ENCODE assay signal across 18 cellular contexts in genomic region chr4:6336166-6336565, GRCh38.
DNase-seq lines count a peak whose midpoint lies in the region; ATAC-seq and TF ChIP-seq lines count a peak whose summit lies in the region.
"Had no signal": no experiment of that assay in that cellular context is flagged by ENCODE, and none has a peak within 500 bp of the region (broad histone marks: within the 10 kb centered on the region; RNA-seq: fewer than 3 reads in every experiment).

No MANE protein-coding gene starts in this region.

- H3K27me3 ChIP-seq in neuronal stem cell (ENCODE audit: control insufficient read depth in 3 of 3, insufficient read depth in 3 of 3, low read depth in 1 of 3, low read length in 3 of 3) (peaks cover 0 to 17% (median 0%) of the 10 kb centered on the region in 3 experiments), spleen (replicated peaks in 1 of 7) (peaks cover 0 to 94% (median 38%) of the 10 kb centered on the region in 7 donors)

- H3K23ac ChIP-seq in neuronal stem cell (ENCODE audit: low read depth, low read length, poor library complexity), result no peak overlapping the region

- peak overlapping the region; percentile 68 for H3K18ac ChIP-seq in neuronal stem cell (ENCODE audit: low read length)

- no CpG with 5 or more reads among the region's 13 CpGs for WGBS in neuronal stem cell (ENCODE audit: extremely low coverage in 2 of 2, insufficient read length in 2 of 2, insufficient replicate concordance in 1 of 2), 2 donors
- 64 to 85% (median 68%) methylated on average over 11 to 13 of the region's 13 CpGs for WGBS in spleen, 5 donors

- H3K27ac Mint-ChIP-seq in stimulated activated naive CD8-positive, alpha-beta T cell treated with anti-CD3 and anti-CD28 coated beads, Interleukin-15, amount 100 ng/mL, for 72 hours, result no peak overlapping the region
- H3K27ac Mint-ChIP-seq: CD4-positive, alpha-beta memory T cell; GM23338; H9 had no signal

- no peak for DNase-seq in stimulated activated naive CD8-positive, alpha-beta T cell treated with anti-CD3 and anti-CD28 coated beads, Interleukin-15, amount 100 ng/mL, for 72 hours
- no peak for DNase-seq in stimulated activated naive CD8-positive, alpha-beta T cell treated with anti-CD3 and anti-CD28 coated beads, Interleukin-15, Interleukin-2, amounts not matched to agents 100 U/mL and 50 U/mL, for 24 hours
- no peak for DNase-seq in neuronal stem cell (ENCODE audit: low spot score)
- DNase-seq in spleen, result peak; percentile 46
- no peak for DNase-seq in activated CD4-positive, alpha-beta T cell treated with anti-CD3 and anti-CD28 coated beads, Interleukin-2, amount 50 U/mL, for 48 hours
- no peak for DNase-seq in AG08395 (ENCODE audit: low spot score)
- no peak for DNase-seq in ACHN
- DNase-seq: C1 segment of cervical spinal cord; Calu3; CD4-positive, alpha-beta memory T cell; COR-L47; DMS53; DMS79 treated with DMSO at 0.1 percent for 48 hours; GF-D8; H9 had no signal

- in situ Hi-C loops in ACHN (cut with HindIII; ENCODE audit: low pct_ligation_motif_present, low pct_unique_long_range_greater_than_20kb, low sequenced_read_pairs), result no loop called here

- no peak for TF ChIP-seq POLR2A in spleen (IDR thresholded peaks at IDR 0.05)

- H3K79me1 ChIP-seq in neuronal stem cell (ENCODE audit: low read depth, low read length), result no peaks in the 10 kb centered on the region

- ATAC-seq in stimulated activated naive CD8-positive, alpha-beta T cell treated with anti-CD3 and anti-CD28 coated beads, Interleukin-15, amount 100 ng/mL, for 72 hours, result peak; percentile 14
- ATAC-seq in stimulated activated naive CD8-positive, alpha-beta T cell treated with anti-CD3 and anti-CD28 coated beads, Interleukin-15, Interleukin-2, amounts not matched to agents 100 U/mL and 50 U/mL, for 24 hours, result no peak
- ATAC-seq: GM23338, HCT116 had no signal

- H2AK5ac ChIP-seq in neuronal stem cell (ENCODE audit: low read depth, low read length), result no peak overlapping the region

- H3K4me3 ChIP-seq in neuronal stem cell (ENCODE audit: low read length in 2 of 2) (no peak overlapping the region), spleen (no peak overlapping the region)
- H3K4me3 ChIP-seq: GM23338 had no signal

- H3K27me3 Mint-ChIP-seq in stimulated activated naive CD8-positive, alpha-beta T cell treated with anti-CD3 and anti-CD28 coated beads, Interleukin-15, amount 100 ng/mL, for 72 hours, result peaks cover 86% of the 10 kb centered on the region

- no peak overlapping the region for H2BK15ac ChIP-seq in neuronal stem cell (ENCODE audit: low read length)

- H2AFZ ChIP-seq in neuronal stem cell (ENCODE audit: low read length), result no peak overlapping the region
- H2AFZ ChIP-seq: GM23338 had no signal

- no peak overlapping the region for H4K91ac ChIP-seq in neuronal stem cell (ENCODE audit: low read depth, low read length, poor library complexity)

- no peak overlapping the region for H3K9ac ChIP-seq in neuronal stem cell (ENCODE audit: low read depth, low read length, poor library complexity)

- H2BK12ac ChIP-seq in neuronal stem cell (ENCODE audit: low read length), result no peak overlapping the region

- peaks cover 20% of the 10 kb centered on the region for H3K4me1 Mint-ChIP-seq in stimulated activated naive CD8-positive, alpha-beta T cell treated with anti-CD3 and anti-CD28 coated beads, Interleukin-15, amount 100 ng/mL, for 72 hours

- no peak overlapping the region for H3K27ac ChIP-seq in neuronal stem cell (replicated peaks; ENCODE audit: low read length)
- no peak overlapping the region for H3K27ac ChIP-seq in spleen
- H3K27ac ChIP-seq: 22Rv1 had no signal

- H3K14ac ChIP-seq in neuronal stem cell (ENCODE audit: low read length), result no peak overlapping the region

- H3K4ac ChIP-seq in neuronal stem cell (ENCODE audit: low read length), result no peak overlapping the region

- H2BK5ac ChIP-seq in neuronal stem cell (ENCODE audit: low read length), result no peak overlapping the region

- H3K9me3 ChIP-seq in neuronal stem cell (replicated peaks in 1 of 2; ENCODE audit: control insufficient read depth in 2 of 2, insufficient read depth in 1 of 2, low read depth in 1 of 2, low read length in 2 of 2) (peaks cover 3 to 6% of the 10 kb centered on the region in 2 donors), spleen (peaks cover 0 to 15% (median 6%) of the 10 kb centered on the region in 8 donors)

- H3K4me2 ChIP-seq in neuronal stem cell (ENCODE audit: insufficient read depth, low read length, poor library complexity, severe bottlenecking), result no peak overlapping the region
- H3K4me2 ChIP-seq: GM23338 had no signal

- intact Hi-C loops in spleen (cut with DNase I; ENCODE audit: low total_unique reads), result no loop called here

- no peak overlapping the region for H2BK120ac ChIP-seq in neuronal stem cell (ENCODE audit: low read depth, low read length)

- no peaks in the 10 kb centered on the region for H3K9me3 Mint-ChIP-seq in stimulated activated naive CD8-positive, alpha-beta T cell treated with anti-CD3 and anti-CD28 coated beads, Interleukin-15, amount 100 ng/mL, for 72 hours

- no peak for TF ChIP-seq CTCF in spleen (IDR thresholded peaks at IDR 0.05 in 8 of 11, conservative IDR thresholded peaks at IDR 0.05 in 3 of 11)

- no peak overlapping the region for H4K8ac ChIP-seq in neuronal stem cell (ENCODE audit: low read depth, low read length)

- H3K4me3 Mint-ChIP-seq in stimulated activated naive CD8-positive, alpha-beta T cell treated with anti-CD3 and anti-CD28 coated beads, Interleukin-15, amount 100 ng/mL, for 72 hours, result no peak overlapping the region
- H3K4me3 Mint-ChIP-seq: CD4-positive, alpha-beta memory T cell; GM23338; H9 had no signal

- peaks cover 0 to 3% of the 10 kb centered on the region in 2 donors for H3K4me1 ChIP-seq in neuronal stem cell (ENCODE audit: control insufficient read depth in 2 of 2, insufficient read depth in 1 of 2, low read depth in 1 of 2, low read length in 2 of 2)
- H3K4me1 ChIP-seq in spleen, result peaks cover 0 to 18% (median 11%) of the 10 kb centered on the region in 6 donors

- H3K36me3 ChIP-seq in neuronal stem cell (replicated peaks in 1 of 2; ENCODE audit: control insufficient read depth in 2 of 2, insufficient read depth in 2 of 2, low read length in 2 of 2) (no peaks in the 10 kb centered on the region), spleen (no peaks in the 10 kb centered on the region)
